Comparison of ENCODE assay signal across 23 cellular contexts in the genomic region with DNA sequence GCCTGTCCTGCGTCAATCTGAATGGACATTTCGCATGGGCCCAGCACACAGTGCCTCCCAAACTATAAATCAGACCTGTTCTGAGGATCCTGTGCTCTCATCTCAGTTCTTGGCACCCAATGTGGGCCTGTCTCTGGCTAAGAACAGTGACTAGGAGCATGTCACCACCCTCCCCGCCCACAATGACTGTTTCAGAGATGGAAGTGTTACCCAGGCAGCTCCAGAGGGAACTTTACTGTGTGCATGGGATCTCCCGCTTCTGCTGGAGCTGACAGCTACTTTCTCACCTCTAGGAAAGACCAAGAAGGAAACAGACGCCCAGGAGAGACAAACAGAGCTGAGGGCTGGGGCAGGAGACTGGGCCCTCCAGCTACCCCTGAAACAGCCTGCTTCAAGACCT. TPM values are rescaled to one million over a fixed set of nuclear protein-coding genes. Genes with fewer than 3 reads are reported as not detected.
"Had no signal": no experiment of that assay in that cellular context is flagged by ENCODE, and none has a peak within 500 bp of the region (broad histone marks: within the 10 kb centered on the region; RNA-seq: fewer than 3 reads in every experiment).

No MANE protein-coding gene starts in this region.

- H3K4me3 Mint-ChIP-seq: memory B cell; naive thymus-derived CD4-positive, alpha-beta T cell; nephron; neural progenitor cell; stimulated activated naive B cell treated with anti-CD40 and anti-IgM and Interleukin-4, amounts not matched to agents 10 μg/mL and 1 μg/mL and 100 μg/mL, for 72 hours had no signal

- H3K9me3 Mint-ChIP-seq: nephron, neural progenitor cell had no signal

- ATAC-seq: heart right ventricle; mucosa of descending colon; right cardiac atrium; sciatic nerve; stimulated activated naive B cell treated with anti-CD40 and anti-IgM and Interleukin-4, amounts not matched to agents 10 μg/mL and 1 μg/mL and 100 μg/mL, for 72 hours; stimulated activated naive CD8-positive, alpha-beta T cell treated with anti-CD3 and anti-CD28 coated beads, Interleukin-15, Interleukin-2, amounts not matched to agents 100 U/mL and 50 U/mL, for 24 hours had no signal

- DNase-seq: heart right ventricle; islet precursor cell; left ventricle myocardium inferior; midbrain; mucosa of descending colon; naive thymus-derived CD4-positive, alpha-beta T cell; retina; right cardiac atrium; stimulated activated CD4-positive, alpha-beta T cell treated with anti-CD3 and anti-CD28 coated beads, Interleukin-12 subunit alpha, Interleukin-12 subunit beta, amount 100 ng/mL, for 4 hours; stimulated activated CD4-positive, alpha-beta T cell treated with anti-CD3 and anti-CD28 coated beads, Interleukin-15, amount 100 ng/mL, for 24 hours; stimulated activated CD4-positive, alpha-beta T cell treated with anti-CD3 and anti-CD28 coated beads, Interleukin-2, amount 100 ng/mL, for 24 hours; stimulated activated CD4-positive, alpha-beta T cell treated with anti-CD3 and anti-CD28 coated beads, Interleukin-4, amount 100 ng/mL, for 1 hour; stimulated activated naive B cell treated with anti-CD40 and anti-IgM and Interleukin-4, amounts not matched to agents 10 μg/mL and 1 μg/mL and 100 μg/mL, for 72 hours; stimulated activated naive CD8-positive, alpha-beta T cell treated with anti-CD3 and anti-CD28 coated beads, Interleukin-15, Interleukin-2, amounts not matched to agents 100 U/mL and 50 U/mL, for 24 hours; stomach; testis; thyroid gland; transverse colon; uterus had no signal

- H3K27ac Mint-ChIP-seq: memory B cell; naive thymus-derived CD4-positive, alpha-beta T cell; nephron; neural progenitor cell; stimulated activated naive B cell treated with anti-CD40 and anti-IgM and Interleukin-4, amounts not matched to agents 10 μg/mL and 1 μg/mL and 100 μg/mL, for 72 hours had no signal

- H3K36me3 Mint-ChIP-seq: neural progenitor cell; stimulated activated naive B cell treated with anti-CD40 and anti-IgM and Interleukin-4, amounts not matched to agents 10 μg/mL and 1 μg/mL and 100 μg/mL, for 72 hours had no signal

- H3K4me1 Mint-ChIP-seq: memory B cell; naive thymus-derived CD4-positive, alpha-beta T cell; nephron; neural progenitor cell; stimulated activated naive B cell treated with anti-CD40 and anti-IgM and Interleukin-4, amounts not matched to agents 10 μg/mL and 1 μg/mL and 100 μg/mL, for 72 hours had no signal

RNA-seq across cellular contexts. Expression of a gene that starts 45.0 kb away (rescaled TPM):
- polyA plus RNA-seq: naive thymus-derived CD4-positive, alpha-beta T cell had no signal
